Comparison of ENCODE assay signal across 9 cellular contexts in genomic region chr6:139334791-139335446, GRCh38. TPM values are rescaled to one million over a fixed set of nuclear protein-coding genes. Genes with fewer than 3 reads are reported as not detected.
DNase-seq lines count a peak whose midpoint lies in the region; ATAC-seq and TF ChIP-seq lines count a peak whose summit lies in the region.
"Had no signal": no experiment of that assay in that cellular context is flagged by ENCODE, and none has a peak within 500 bp of the region (broad histone marks: within the 10 kb centered on the region; RNA-seq: fewer than 3 reads in every experiment).

No MANE protein-coding gene starts in this region.

- H3K27me3 ChIP-seq in DOHH2 (ENCODE audit: control insufficient read depth, low read length) (no peaks in the 10 kb centered on the region), RWPE2 (ENCODE audit: insufficient read depth, poor library complexity, severe bottlenecking) (no peaks in the 10 kb centered on the region)
- H3K27me3 ChIP-seq: uterus had no signal

- no peaks in the 10 kb centered on the region for H3K9me3 ChIP-seq in DOHH2 (ENCODE audit: control insufficient read depth, insufficient read depth, low read length)
- H3K9me3 ChIP-seq in RWPE2 (ENCODE audit: severe bottlenecking), result no peaks in the 10 kb centered on the region
- H3K9me3 ChIP-seq: uterus had no signal

- TF ChIP-seq CTCF in DOHH2 (IDR thresholded peaks at IDR 0.05; ENCODE audit: low read depth, low read length, poor library complexity, severe bottlenecking), result no peak
- no peak for TF ChIP-seq CTCF in RWPE2 (IDR thresholded peaks at IDR 0.05; ENCODE audit: poor library complexity, severe bottlenecking)
- TF ChIP-seq CTCF in fibroblast of pulmonary artery (IDR thresholded peaks at IDR 0.05; ENCODE audit: low read length, missing control alignments), result no peak

- ATAC-seq in RWPE2 (ENCODE audit: low read depth), result peak; percentile 67
- ATAC-seq in GM18870 (IDR thresholded peaks at IDR 0.05; ENCODE audit: unreplicated experiment), result no peak
- ATAC-seq in GM21723 (IDR thresholded peaks at IDR 0.05; ENCODE audit: unreplicated experiment), result no peak

- peak overlapping the region; percentile 48 for H3K4me2 ChIP-seq in DOHH2 (ENCODE audit: low read length)

- no peaks in the 10 kb centered on the region for H3K9me2 ChIP-seq in DOHH2 (replicated peaks; ENCODE audit: control insufficient read depth, low read length)

- H3K79me2 ChIP-seq in DOHH2 (ENCODE audit: control insufficient read depth, low read length), result no peaks in the 10 kb centered on the region

- no peaks in the 10 kb centered on the region for H3K36me3 ChIP-seq in DOHH2 (ENCODE audit: control insufficient read depth, low read length)
- H3K36me3 ChIP-seq in RWPE2 (ENCODE audit: low read depth), result no peaks in the 10 kb centered on the region
- H3K36me3 ChIP-seq: uterus had no signal

- H3K4me1 ChIP-seq in DOHH2 (ENCODE audit: control insufficient read depth, low read length) (peaks cover 52% of the 10 kb centered on the region), RWPE2 (ENCODE audit: insufficient read depth, poor library complexity, severe bottlenecking) (peaks cover 9% of the 10 kb centered on the region)
- H3K4me1 ChIP-seq: uterus had no signal

- 0 out of 2 replicates have a peak, but pooled peaks cover 3% of the 10 kb centered on the region for H3F3A ChIP-seq in DOHH2 (ENCODE audit: control insufficient read depth, insufficient read depth)

- H4K20me1 ChIP-seq in DOHH2 (ENCODE audit: control insufficient read depth, insufficient read depth, low read depth, low read length), result no peaks in the 10 kb centered on the region

- 0 out of 2 replicates have a peak overlapping the region, but pooled peaks have one; percentile 6 for H3K4me3 ChIP-seq in DOHH2 (ENCODE audit: low read length)
- H3K4me3 ChIP-seq in RWPE2 (ENCODE audit: severe bottlenecking), result no peak overlapping the region
- no peak overlapping the region for H3K4me3 ChIP-seq in fibroblast of pulmonary artery (replicated peaks; ENCODE audit: low read depth, low read length)
- H3K4me3 ChIP-seq: uterus had no signal

- H3K27ac ChIP-seq in DOHH2 (ENCODE audit: low read depth, low read length) (no peak overlapping the region), RWPE2 (ENCODE audit: poor library complexity, severe bottlenecking) (peak overlapping the region; percentile 26)

- DNase-seq in RWPE2 (ENCODE audit: low spot score) (no peak), fibroblast of pulmonary artery (ENCODE audit: low read depth) (peak; percentile 97), pulmonary artery endothelial cell (ENCODE audit: low read depth, low spot score) (peak; percentile 41), RPMI8226 (no peak)
- DNase-seq in stimulated activated naive CD4-positive, alpha-beta T cell (lab: John Stamatoyannopoulos, UW), result no peak
- DNase-seq: uterus had no signal

RNA-seq across cellular contexts. Expression of gene CITED2, which starts 39.5 kb away (rescaled TPM):
- total RNA-seq in pulmonary artery endothelial cell, result 44.4 and 52.2 TPM in 2 replicates

RNA-seq across cellular contexts. Expression of gene TXLNB, which starts 43.1 kb away (rescaled TPM):
- total RNA-seq in pulmonary artery endothelial cell, result 0.07 and 0.21 TPM in 2 replicates

Comparison
In these comparisons a context has a peak if more than half of its experiments do, and no peak if none do; other contexts are left out.
1. DNase-seq: peak in fibroblast of pulmonary artery (single experiment) and pulmonary artery endothelial cell (single experiment); none in RWPE2 (single experiment), RPMI8226 (single experiment) and stimulated activated naive CD4-positive, alpha-beta T cell (0 of 6).